Comparison of ENCODE assay signal across 26 cellular contexts in genomic region chrX:150150081-150150779, GRCh38.
DNase-seq lines count a peak whose midpoint lies in the region; ATAC-seq and TF ChIP-seq lines count a peak whose summit lies in the region.
"Had no signal": no experiment of that assay in that cellular context is flagged by ENCODE, and none has a peak within 500 bp of the region (broad histone marks: within the 10 kb centered on the region; RNA-seq: fewer than 3 reads in every experiment).

No MANE protein-coding gene starts in this region.

- no peak overlapping the region for H3K4me3 ChIP-seq in fibroblast of the aortic adventitia (ENCODE audit: low read depth, low read length)

- ATAC-seq in sciatic nerve (peak; percentile 41), GM18517 (IDR thresholded peaks at IDR 0.05; ENCODE audit: unreplicated experiment) (no peak), GM21360 (IDR thresholded peaks at IDR 0.05; ENCODE audit: unreplicated experiment) (no peak)
- ATAC-seq: activated naive CD8-positive, alpha-beta T cell treated with anti-CD3 and anti-CD28 coated beads, Interleukin-2, amount 50 U/mL, for 24 hours; left lobe of liver; naive thymus-derived CD8-positive, alpha-beta T cell; Panc1 had no signal

- intact Hi-C loops in sciatic nerve (cut with DNase I), result no loop called here

- TF ChIP-seq CTCF in fibroblast of the aortic adventitia (IDR thresholded peaks at IDR 0.05; ENCODE audit: insufficient read depth, low read length), result no peak

- in situ Hi-C loops in G401 (cut with HindIII; ENCODE audit: low sequenced_read_pairs), result no loop called here

- DNase-seq in G401 (ENCODE audit: low spot score), result peak; percentile 2
- DNase-seq in RPMI7951 (ENCODE audit: low read depth), result peak; percentile 29
- DNase-seq in fibroblast of the aortic adventitia (ENCODE audit: low read depth), result peak; percentile 47
- DNase-seq in sciatic nerve (ENCODE audit: low spot score), result no peak
- DNase-seq in glomerular visceral epithelial cell (ENCODE audit: extremely low spot score), result no peak
- DNase-seq: activated CD4-positive, alpha-beta T cell treated with anti-CD3 and anti-CD28 coated beads for 48 hours; activated naive CD8-positive, alpha-beta T cell treated with anti-CD3 and anti-CD28 coated beads, Interleukin-2, amount 50 U/mL, for 24 hours; activated T-cell treated with anti-CD3 and anti-CD28 coated beads, Interleukin-2, amount 50 U/mL, for 1 hour; effector CD8-positive, alpha-beta T cell; EL; GOT3; HFFc6; immature natural killer cell; naive thymus-derived CD8-positive, alpha-beta T cell; NCI-H1048; NCI-H1694 treated with DMSO at 0.1 percent for 48 hours; NCI-H2227 treated with DMSO at 0.1 percent for 48 hours; NCI-H69; retina; stimulated activated CD4-positive, alpha-beta T cell treated with anti-CD3 and anti-CD28 coated beads, Interleukin-2, amount 100 ng/mL, for 48 hours; T1000; WERI-Rb-1 had no signal

Comparison
In these comparisons a context has a peak if more than half of its experiments do, and no peak if none do; other contexts are left out.
1. DNase-seq: peak in G401 (single experiment), RPMI7951 (single experiment) and fibroblast of the aortic adventitia (single experiment); none in sciatic nerve (single experiment) and glomerular visceral epithelial cell (single experiment).